ENCODE assay signal across 10 cellular contexts in the genomic region with DNA sequence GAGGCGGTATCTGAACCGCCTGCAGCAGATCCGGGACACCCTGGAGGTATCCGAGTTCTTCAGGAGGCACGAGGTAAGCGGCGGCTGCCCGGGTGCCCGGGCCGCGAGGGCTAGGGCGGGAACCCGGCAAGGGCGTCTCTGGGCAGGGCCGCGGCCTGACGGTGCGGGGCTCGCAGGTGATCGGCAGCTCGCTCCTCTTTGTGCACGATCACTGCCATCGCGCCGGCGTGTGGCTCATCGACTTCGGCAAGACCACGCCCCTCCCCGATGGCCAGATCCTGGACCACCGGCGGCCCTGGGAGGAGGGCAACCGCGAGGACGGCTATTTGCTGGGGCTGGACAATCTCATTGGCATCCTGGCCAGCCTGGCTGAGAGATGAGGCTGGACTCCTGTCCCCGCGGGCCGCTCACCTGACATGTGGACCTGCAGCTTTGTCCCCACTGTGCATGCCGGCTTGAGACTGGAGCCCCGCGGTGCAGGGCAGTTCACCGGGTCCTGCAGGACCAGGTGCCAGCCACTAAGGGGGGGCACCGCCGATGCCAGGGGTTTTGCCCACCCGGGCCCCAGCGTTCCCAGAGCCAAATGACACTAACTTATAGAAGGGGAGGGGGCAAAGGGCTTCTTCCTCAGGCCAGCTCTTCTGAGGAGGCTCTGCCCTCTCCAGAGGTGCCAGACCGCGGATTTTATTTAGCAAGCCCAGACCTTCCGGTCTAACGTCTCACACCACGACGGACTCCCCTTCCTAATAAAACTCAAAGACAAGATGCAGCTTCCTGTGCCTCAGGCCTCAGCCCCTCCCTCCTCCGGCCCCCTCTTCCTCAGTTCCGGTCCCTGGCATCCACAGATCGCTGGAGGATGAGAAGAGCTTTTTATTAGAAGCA. TPM values are rescaled to one million over a fixed set of nuclear protein-coding genes. Genes with fewer than 3 reads are reported as not detected.
A peak's percentile ranks its signal among the peaks of the same experiment; 100 is the strongest.
DNase-seq lines count a peak whose midpoint lies in the region; ATAC-seq, FAIRE-seq and TF ChIP-seq lines count a peak whose summit lies in the region.
"Had no signal": no experiment of that assay in that cellular context is flagged by ENCODE, and none has a peak within 500 bp of the region (broad histone marks: within the 10 kb centered on the region; RNA-seq: fewer than 3 reads in every experiment).

No MANE protein-coding gene starts in this region.

- ATAC-seq in GM19395 (IDR thresholded peaks at IDR 0.05; ENCODE audit: unreplicated experiment): no peak

- no peak overlapping the region for H2BK120ac ChIP-seq in H1 (replicated peaks; ENCODE audit: low read depth, low read length)

- no peak overlapping the region for H3K4ac ChIP-seq in H1 (replicated peaks; ENCODE audit: insufficient read length, low read depth, low read length)

- no peak overlapping the region for H2BK20ac ChIP-seq in H1 (ENCODE audit: low read length)

- no peaks in the 10 kb centered on the region; a peak in 1 of 4 replicates for H3K9me3 ChIP-seq in H1 (ENCODE audit: insufficient read depth in 2 of 2, low read depth in 1 of 2, low read length in 1 of 2)

- H4K20me1 ChIP-seq in H1 (replicated peaks in 1 of 2; ENCODE audit: control insufficient read depth in 1 of 2, insufficient read depth in 2 of 2, low read length in 2 of 2): peaks cover 1 to 11% of the 10 kb centered on the region in 2 experiments

- CTCF ChIA-PET in H1 (lab: Charles Lee; ENCODE audit: partially characterized antibody): interaction anchor here (0.7 to 6.1 kb wide), 3 partner anchors 10 to 179 kb away, joined by 3 to 46 read pairs (median 7); no protein-coding TSS in a partner anchor

- TF ChIP-seq CTCF in GM12875 (IDR thresholded peaks at IDR 0.05; ENCODE audit: borderline replicate concordance, insufficient read depth, low read depth, low read length) (no peak), NB4 (IDR thresholded peaks at IDR 0.05; ENCODE audit: low read depth, low read length) (no peak), H1 (IDR thresholded peaks at IDR 0.05; ENCODE audit: control extremely low read depth in 1 of 3, insufficient read depth in 1 of 3, low read depth in 1 of 3, low read length in 3 of 3) (no peak), osteocyte (IDR thresholded peaks at IDR 0.05) (no peak), lower leg skin (IDR thresholded peaks at IDR 0.05) (no peak)

- no peaks in the 10 kb centered on the region for H3K79me1 ChIP-seq in H1 (ENCODE audit: low read depth, low read length)

- H2AFZ ChIP-seq in H1 (ENCODE audit: low read length): 0 out of 2 replicates have a peak overlapping the region, but pooled peaks have one; percentile 11

- H3K4me2 ChIP-seq in H1 (ENCODE audit: insufficient read depth in 1 of 2, low read depth in 2 of 2, low read length in 2 of 2): peak overlapping the region; percentile 74 to 78

- peaks cover 56% of the 10 kb centered on the region for H3K27me3 Mint-ChIP-seq in osteocyte (ENCODE audit: unreplicated experiment)

- no peak overlapping the region for H3K27ac ChIP-seq in H1 (ENCODE audit: low read depth, low read length)

- no peak overlapping the region for H4K5ac ChIP-seq in H1 (ENCODE audit: insufficient read length, low read depth, low read length)

- H3K9me3 Mint-ChIP-seq in osteocyte (ENCODE audit: unreplicated experiment): no peaks in the 10 kb centered on the region

- DNase-seq in NB4 (ENCODE audit: low read depth): peak; percentile 96
- peak in 1 of 2 experiments; percentile 75 for DNase-seq in H1 (ENCODE audit: low read depth in 1 of 2, low spot score in 2 of 2)
- DNase-seq in osteocyte (ENCODE audit: extremely low spot score, unreplicated experiment): no peak
- DNase-seq in EL: no peak
- DNase-seq in lower leg skin (ENCODE audit: low spot score in 2 of 2): no peak
- DNase-seq: activated CD4-positive, CD25-positive, alpha-beta regulatory T cell treated with anti-CD3 and anti-CD28 coated beads, Interleukin-2, amount 50 U/mL, for 72 hours; cortex of kidney; midbrain had no signal

- POLR2A ChIA-PET in H1 (lab: Charles Lee; ENCODE audit: partially characterized antibody): interaction anchor here (0.8 kb wide), 1 partner anchor 10 kb away, joined by 5 read pairs; a partner anchor contains a TSS

- H3K4me3 ChIP-seq in GM12875 (ENCODE audit: low read depth, low read length) (peak overlapping the region; percentile 11), NB4 (ENCODE audit: low read depth, low read length) (peak overlapping the region; percentile 49), H1 (ENCODE audit: extremely low read depth in 1 of 4, insufficient read depth in 2 of 4, low read depth in 3 of 4, low read length in 4 of 4) (peak overlapping the region; percentile 8 to 53 (median 25); a peak in 6 of 8 replicates), lower leg skin (ENCODE audit: low read depth, poor library complexity, severe bottlenecking) (no peak overlapping the region)

- no peak overlapping the region for H3K23ac ChIP-seq in H1 (ENCODE audit: insufficient read length)

- H2BK12ac ChIP-seq in H1 (ENCODE audit: low read depth, low read length): no peak overlapping the region

- H3K27ac Mint-ChIP-seq in osteocyte (ENCODE audit: unreplicated experiment): no peak overlapping the region

- H2AK5ac ChIP-seq in H1 (ENCODE audit: low read depth, low read length): no peak overlapping the region

- intact Hi-C loops in lower leg skin (cut with DNase I; ENCODE audit: low total_unique reads): no loop called here

- no peak overlapping the region for H3K56ac ChIP-seq in H1 (replicated peaks; ENCODE audit: insufficient read length, low read depth, low read length)

- no peak for FAIRE-seq in H1 (lab: Jason Lieb, UNC)

- H3K79me2 ChIP-seq in H1 (ENCODE audit: control insufficient read depth in 1 of 2, insufficient read depth in 2 of 2, low read length in 2 of 2): no peaks in the 10 kb centered on the region

- TF ChIP-seq POLR2A in NB4 (IDR thresholded peaks at IDR 0.05; ENCODE audit: extremely low read depth, insufficient read length) (peak; percentile 31), H1 (IDR thresholded peaks at IDR 0.05; ENCODE audit: control extremely low read depth in 1 of 2, low read depth in 2 of 2, low read length in 2 of 2) (no peak), lower leg skin (IDR thresholded peaks at IDR 0.05) (no peak)

- peaks cover 0 to 19% (median 12%) of the 10 kb centered on the region in 4 experiments; a peak in 6 of 7 replicates for H3K4me1 ChIP-seq in H1 (replicated peaks in 1 of 4; ENCODE audit: control insufficient read depth in 3 of 4, insufficient read depth in 4 of 4, low read length in 3 of 4)

- TF ChIP-seq EP300 in H1 (IDR thresholded peaks at IDR 0.05; ENCODE audit: borderline replicate concordance in 1 of 2, low read depth in 2 of 2, low read length in 2 of 2): no peak

- H3K36me3 ChIP-seq in H1 (ENCODE audit: control insufficient read depth in 2 of 4, insufficient read depth in 4 of 4, low read length in 3 of 4): no peaks in the 10 kb centered on the region

- H4K91ac ChIP-seq in H1 (replicated peaks; ENCODE audit: insufficient read length, low read length): no peak overlapping the region

- 12% methylated on average over 52 of the region's 55 CpGs; no CpG with 5 or more reads in 1 of the 2 experiments for WGBS in H1 (ENCODE audit: extremely low coverage in 1 of 2, insufficient coverage in 1 of 2, insufficient read length in 1 of 2, insufficient replicate concordance in 2 of 2, low coverage in 1 of 2, low lambda C conversion rate in 2 of 2, missing lambda C conversion rate in 1 of 2), 2 experiments
- WGBS in lower leg skin, 2 donors: 11 to 24% methylated on average over 20 to 29 of the region's 55 CpGs

- H3K36me3 Mint-ChIP-seq in osteocyte (ENCODE audit: unreplicated experiment): no peaks in the 10 kb centered on the region

- no peak overlapping the region for H2BK15ac ChIP-seq in H1 (ENCODE audit: low read length)

- no peak overlapping the region for H3K18ac ChIP-seq in H1 (ENCODE audit: extremely low read depth, low read length)

- peak overlapping the region; percentile 11; the same call in 1 of the 2 replicates for H4K8ac ChIP-seq in H1 (ENCODE audit: extremely low read depth, insufficient read depth, low read length)

- no peak overlapping the region for H2BK5ac ChIP-seq in H1 (ENCODE audit: low read depth, low read length)

- H3K23me2 ChIP-seq in H1 (ENCODE audit: low read depth, low read length): peaks cover 10% of the 10 kb centered on the region; the same call in 1 of the 2 replicates

- peak overlapping the region; percentile 59 for H3K4me3 Mint-ChIP-seq in osteocyte (ENCODE audit: unreplicated experiment)

- H3K4me1 Mint-ChIP-seq in osteocyte (ENCODE audit: unreplicated experiment): peaks cover 19% of the 10 kb centered on the region

- no peak for TF ChIP-seq RAD21 in H1 (IDR thresholded peaks at IDR 0.05 in 1 of 2, conservative IDR thresholded peaks at IDR 0.05 in 1 of 2; ENCODE audit: low read depth in 2 of 2, low read length in 2 of 2)

- peaks cover 58 to 94% (median 88%) of the 10 kb centered on the region in 4 experiments for H3K27me3 ChIP-seq in H1 (replicated peaks in 1 of 4; ENCODE audit: control insufficient read depth in 3 of 4, extremely low read depth in 1 of 4, insufficient read depth in 3 of 4, low read length in 3 of 4)

- no peak overlapping the region for H3K9ac ChIP-seq in H1 (replicated peaks in 1 of 4; ENCODE audit: extremely low read depth in 1 of 4, low read depth in 3 of 4, low read length in 3 of 4)

- no peak overlapping the region for H3K14ac ChIP-seq in H1 (ENCODE audit: insufficient read length)

RNA-seq across cellular contexts. Expression of a gene that starts 9.4 kb away (rescaled TPM):
- total RNA-seq in H1 (2021; fragmentation: NEBNext Ultra II Directional; extraction: Animal tissue kit (Norgen Biotek cat#: 25700)): 0.67 and 0.99 TPM in 2 replicates
- 0.25 and 0.39 TPM in 2 replicates for polyA plus RNA-seq in H1 (2011; rRNA removed)
- 0.30 TPM for polyA plus RNA-seq in H1 (2011; cell fraction: cytosol; rRNA removed)
- polyA plus RNA-seq in H1 (2011; cell fraction: nucleus; rRNA removed): 0.80 TPM
- polyA plus RNA-seq in H1 (2012, experiment 1 of 2): 0.60 to 0.77 TPM (median 0.64 TPM) in 3 of 4 replicates, not detected in the other
- polyA plus RNA-seq in H1 (2012, experiment 2 of 2): 0.70 TPM
- 0.53 TPM for polyA plus RNA-seq in H1 (2013, experiment 1 of 2)
- 0.37 TPM for polyA plus RNA-seq in H1 (2013, experiment 2 of 2)
- polyA minus RNA-seq in H1 (2011; rRNA and poly(A)+ RNA removed): 0.22 and 0.29 TPM in 2 replicates
- not detected for polyA minus RNA-seq in H1 (2011; cell fraction: cytosol; rRNA and poly(A)+ RNA removed)
- 0.40 TPM for polyA minus RNA-seq in H1 (2011; cell fraction: nucleus; rRNA and poly(A)+ RNA removed)
- total RNA-seq in osteocyte (not detected in 2 replicates), lower leg skin (1 to 10 TPM in 2 of 4 donors, not detected in 2; 1.6 to 3.7 TPM)

RNA-seq across cellular contexts. Expression of a gene that starts 10.6 kb away (rescaled TPM):
- 0.19 and 0.38 TPM in 2 replicates for total RNA-seq in H1 (2021; fragmentation: NEBNext Ultra II Directional; extraction: Animal tissue kit (Norgen Biotek cat#: 25700))
- 0.05 and 0.06 TPM in 2 replicates for polyA plus RNA-seq in H1 (2011; rRNA removed)
- 0.18 TPM for polyA plus RNA-seq in H1 (2011; cell fraction: cytosol; rRNA removed)
- polyA plus RNA-seq in H1 (2011; cell fraction: nucleus; rRNA removed): 0.76 TPM
- 0.13 to 0.39 TPM (median 0.19 TPM) in 3 of 4 replicates, not detected in the other for polyA plus RNA-seq in H1 (2012, experiment 1 of 2)
- 0.14 TPM for polyA plus RNA-seq in H1 (2012, experiment 2 of 2)
- 0.14 TPM for polyA plus RNA-seq in H1 (2013, experiment 1 of 2)
- polyA plus RNA-seq in H1 (2013, experiment 2 of 2): 0.09 TPM
- not detected in 2 replicates for polyA minus RNA-seq in H1 (2011; rRNA and poly(A)+ RNA removed)
- not detected for polyA minus RNA-seq in H1 (2011; cell fraction: cytosol; rRNA and poly(A)+ RNA removed)
- polyA minus RNA-seq in H1 (2011; cell fraction: nucleus; rRNA and poly(A)+ RNA removed): not detected
- total RNA-seq in osteocyte (0.50 and 0.91 TPM in 2 replicates), lower leg skin (under 1 TPM in 3 of 4 donors, not detected in 1; 0.46 to 0.54 (median 0.52) TPM)

RNA-seq across cellular contexts. Expression of a gene that starts 41.0 kb away (rescaled TPM):
- 84.3 and 86.6 TPM in 2 replicates for total RNA-seq in H1 (2021; fragmentation: NEBNext Ultra II Directional; extraction: Animal tissue kit (Norgen Biotek cat#: 25700))
- 53.3 and 85.6 TPM in 2 replicates for polyA plus RNA-seq in H1 (2011; rRNA removed)
- 27.4 TPM for polyA plus RNA-seq in H1 (2011; cell fraction: cytosol; rRNA removed)
- 76.1 TPM for polyA plus RNA-seq in H1 (2011; cell fraction: nucleus; rRNA removed)
- polyA plus RNA-seq in H1 (2012, experiment 1 of 2): 66.6 to 76.2 TPM (median 71.2 TPM) in 4 replicates
- 72.7 TPM for polyA plus RNA-seq in H1 (2012, experiment 2 of 2)
- 46.6 TPM for polyA plus RNA-seq in H1 (2013, experiment 1 of 2)
- polyA plus RNA-seq in H1 (2013, experiment 2 of 2): 43.2 TPM
- polyA minus RNA-seq in H1 (2011; rRNA and poly(A)+ RNA removed): 45.1 and 58.5 TPM in 2 replicates
- 39.3 TPM for polyA minus RNA-seq in H1 (2011; cell fraction: cytosol; rRNA and poly(A)+ RNA removed)
- 53.5 TPM for polyA minus RNA-seq in H1 (2011; cell fraction: nucleus; rRNA and poly(A)+ RNA removed)
- total RNA-seq in osteocyte: 36.1 TPM in 2 replicates
- total RNA-seq in lower leg skin: 10 to 100 TPM; 15.1 to 58.5 (median 41.0) TPM

RNA-seq across cellular contexts. Expression of a gene that starts 56.0 kb away (rescaled TPM):
- 96.8 and 98.8 TPM in 2 replicates for total RNA-seq in H1 (2021; fragmentation: NEBNext Ultra II Directional; extraction: Animal tissue kit (Norgen Biotek cat#: 25700))
- 82.7 and 131 TPM in 2 replicates for polyA plus RNA-seq in H1 (2011; rRNA removed)
- polyA plus RNA-seq in H1 (2011; cell fraction: cytosol; rRNA removed): 84.9 TPM
- 193 TPM for polyA plus RNA-seq in H1 (2011; cell fraction: nucleus; rRNA removed)
- 68.1 to 113 TPM (median 105 TPM) in 4 replicates for polyA plus RNA-seq in H1 (2012, experiment 1 of 2)
- polyA plus RNA-seq in H1 (2012, experiment 2 of 2): 96.2 TPM
- 58.3 TPM for polyA plus RNA-seq in H1 (2013, experiment 1 of 2)
- polyA plus RNA-seq in H1 (2013, experiment 2 of 2): 62.9 TPM
- 166 and 223 TPM in 2 replicates for polyA minus RNA-seq in H1 (2011; rRNA and poly(A)+ RNA removed)
- polyA minus RNA-seq in H1 (2011; cell fraction: cytosol; rRNA and poly(A)+ RNA removed): 121 TPM
- 106 TPM for polyA minus RNA-seq in H1 (2011; cell fraction: nucleus; rRNA and poly(A)+ RNA removed)
- total RNA-seq in osteocyte (8.1 and 8.3 TPM in 2 replicates), lower leg skin (10 to 100 TPM; 28.7 to 52.4 (median 29.8) TPM)
